In genomic region chr1:244196890-244197289, GRCh38 we compare ENCODE assay signal across 16 cellular contexts.
A peak's percentile ranks its signal among the peaks of the same experiment; 100 is the strongest.
DNase-seq lines count a peak whose midpoint lies in the region; ATAC-seq, FAIRE-seq and TF ChIP-seq lines count a peak whose summit lies in the region.
"Had no signal": no experiment of that assay in that cellular context is flagged by ENCODE, and none has a peak within 500 bp of the region (broad histone marks: within the 10 kb centered on the region; RNA-seq: fewer than 3 reads in every experiment).

No MANE protein-coding gene starts in this region.

- no peaks in the 10 kb centered on the region for H3K9me1 ChIP-seq in keratinocyte (ENCODE audit: control insufficient read depth, extremely low read depth, insufficient read depth, low read length)

- DNase-seq in NCI-H146 (lab: John Stamatoyannopoulos, UW) (peak; percentile 10), NCI-H146 treated with DMSO at 0.1 percent for 48 hours (lab: John Stamatoyannopoulos, UW; ENCODE audit: unreplicated experiment) (no peak), BE2C (peak; percentile 33), NCI-H69 (lab: John Stamatoyannopoulos, UW) (peak; percentile 77), keratinocyte (ENCODE audit: low read depth, low spot score) (no peak), foreskin melanocyte (no peak), heart right ventricle (no peak), AG20443 (ENCODE audit: low spot score) (no peak)
- DNase-seq: AML-193; CD4-positive, CD25-positive, alpha-beta regulatory T cell; DMS79; GM23248 had no signal

- no peak overlapping the region for H3K9ac ChIP-seq in keratinocyte (ENCODE audit: control insufficient read depth, extremely low read depth, insufficient read depth, low read length)
- H3K9ac ChIP-seq: BLaER1 treated with 17β-estradiol and CSF1 and Interleukin-3, amounts not matched to agents 10 nM and 100 nM; GM23248 had no signal

- intact Hi-C loops in heart right ventricle (cut with DNase I), result no loop called here

- WGBS in heart right ventricle, 2 donors, result 91 to 95% methylated on average over 6 of the region's 6 CpGs

- FAIRE-seq in keratinocyte (lab: Jason Lieb, UNC), result peak; percentile 53
- FAIRE-seq: GM12878 had no signal

- H4K20me1 ChIP-seq in keratinocyte (ENCODE audit: control insufficient read depth, extremely low read depth, insufficient read depth, low read length), result no peaks in the 10 kb centered on the region
- H4K20me1 ChIP-seq: BLaER1 treated with 17β-estradiol and CSF1 and Interleukin-3, amounts not matched to agents 10 nM and 100 nM had no signal

- H3K4me2 ChIP-seq in keratinocyte (ENCODE audit: control insufficient read depth, extremely low read depth, insufficient read depth, low read depth, low read length), result no peak overlapping the region
- H3K4me2 ChIP-seq: BLaER1 treated with 17β-estradiol and CSF1 and Interleukin-3, amounts not matched to agents 10 nM and 100 nM had no signal

- no peaks in the 10 kb centered on the region for H3K9me3 ChIP-seq in BE2C
- no peaks in the 10 kb centered on the region for H3K9me3 ChIP-seq in keratinocyte (ENCODE audit: control insufficient read depth, low read depth, low read length)
- H3K9me3 ChIP-seq in heart right ventricle, result no peaks in the 10 kb centered on the region
- H3K9me3 ChIP-seq: BLaER1 treated with 17β-estradiol and CSF1 and Interleukin-3, amounts not matched to agents 10 nM and 100 nM; HAP-1 had no signal

- ATAC-seq in heart right ventricle, result no peak
- ATAC-seq: GM12878 had no signal

- H2AFZ ChIP-seq in keratinocyte (ENCODE audit: control insufficient read depth, low read length), result no peak overlapping the region
- H2AFZ ChIP-seq: GM23248 had no signal

- H3K27ac ChIP-seq in keratinocyte (ENCODE audit: control insufficient read depth, insufficient read depth, low read length) (no peak overlapping the region), heart right ventricle (no peak overlapping the region)
- H3K27ac ChIP-seq: 22Rv1; BLaER1 treated with 17β-estradiol and CSF1 and Interleukin-3, amounts not matched to agents 10 nM and 100 nM; GM23248 had no signal

- no peaks in the 10 kb centered on the region for H3K36me3 ChIP-seq in BE2C
- no peaks in the 10 kb centered on the region for H3K36me3 ChIP-seq in keratinocyte (ENCODE audit: control insufficient read depth in 2 of 2, extremely low read depth in 1 of 2, insufficient read depth in 2 of 2, low read length in 2 of 2)
- H3K36me3 ChIP-seq in heart right ventricle, result no peaks in the 10 kb centered on the region
- H3K36me3 ChIP-seq: BLaER1 treated with 17β-estradiol and CSF1 and Interleukin-3, amounts not matched to agents 10 nM and 100 nM; HAP-1 had no signal

- H3K27me3 ChIP-seq in BE2C (no peaks in the 10 kb centered on the region), keratinocyte (ENCODE audit: control insufficient read depth, extremely low read depth, insufficient read depth, low read length) (no peaks in the 10 kb centered on the region), heart right ventricle (no peaks in the 10 kb centered on the region)
- H3K27me3 ChIP-seq: BLaER1 treated with 17β-estradiol and CSF1 and Interleukin-3, amounts not matched to agents 10 nM and 100 nM had no signal

- TF ChIP-seq CTCF in BE2C (IDR thresholded peaks at IDR 0.05; ENCODE audit: low read depth, low read length) (no peak), keratinocyte (optimal IDR thresholded peaks at IDR 0.05 in 1 of 3, IDR thresholded peaks at IDR 0.05 in 1 of 3, conservative IDR thresholded peaks at IDR 0.05 in 1 of 3; ENCODE audit: extremely low read depth in 1 of 3, insufficient read depth in 2 of 3, low read length in 3 of 3) (no peak), heart right ventricle (IDR thresholded peaks at IDR 0.05) (no peak)

- dilution Hi-C loops in keratinocyte (cut with MboI; ENCODE audit: extremely low pct_ligation_motif_present, low sequenced_read_pairs), result no loop called here

- H3K4me1 ChIP-seq in BE2C (peaks cover 13% of the 10 kb centered on the region), keratinocyte (ENCODE audit: control insufficient read depth, extremely low read depth, insufficient read depth, low read length) (peaks cover 14% of the 10 kb centered on the region), heart right ventricle (no peaks in the 10 kb centered on the region)
- H3K4me1 ChIP-seq: BLaER1 treated with 17β-estradiol and CSF1 and Interleukin-3, amounts not matched to agents 10 nM and 100 nM; HAP-1 had no signal

- H3K4me3 ChIP-seq in BE2C (ENCODE audit: low read depth, low read length), result no peak overlapping the region
- H3K4me3 ChIP-seq in keratinocyte (ENCODE audit: control insufficient read depth in 2 of 3, extremely low read depth in 1 of 3, insufficient read depth in 2 of 3, low read depth in 1 of 3, low read length in 3 of 3), result no peak overlapping the region
- no peak overlapping the region for H3K4me3 ChIP-seq in heart right ventricle
- H3K4me3 ChIP-seq: BLaER1 treated with 17β-estradiol and CSF1 and Interleukin-3, amounts not matched to agents 10 nM and 100 nM; GM12878; GM23248; HAP-1 had no signal

- no peaks in the 10 kb centered on the region for H3K79me2 ChIP-seq in keratinocyte (ENCODE audit: control insufficient read depth, insufficient read depth, low read length)

Comparison
In these comparisons a context has a peak if more than half of its experiments do, and no peak if none do; other contexts are left out.
1. DNase-seq: peak in NCI-H146 (single experiment), BE2C (single experiment) and NCI-H69 (single experiment); none in NCI-H146 treated with DMSO at 0.1 percent for 48 hours (single experiment), keratinocyte (single experiment), foreskin melanocyte (single experiment), heart right ventricle (0 of 2) and AG20443 (single experiment).